13 cellular contexts compared by ENCODE assay signal in the genomic region with DNA sequence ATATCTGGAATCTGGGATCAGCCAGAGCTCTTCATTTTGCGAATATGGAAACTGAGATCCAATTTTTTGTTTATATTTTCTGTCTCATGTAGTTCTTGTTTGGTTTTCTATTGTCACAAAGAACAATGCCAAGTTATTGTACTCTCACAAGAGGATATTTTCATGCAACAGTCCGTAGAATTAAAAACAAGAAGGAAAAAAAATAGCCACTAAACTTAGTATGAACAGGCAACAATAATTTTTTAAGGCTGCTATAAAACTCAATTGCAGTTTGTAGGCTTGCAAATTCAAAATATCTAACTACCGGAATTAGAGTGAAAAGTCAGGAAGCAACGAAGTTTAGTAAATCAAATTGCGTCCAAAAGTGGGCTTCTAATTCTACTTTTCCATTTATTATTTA. TPM values are rescaled to one million over a fixed set of nuclear protein-coding genes. Genes with fewer than 3 reads are reported as not detected.
DNase-seq lines count a peak whose midpoint lies in the region; ATAC-seq and TF ChIP-seq lines count a peak whose summit lies in the region.
"Had no signal": no experiment of that assay in that cellular context is flagged by ENCODE, and none has a peak within 500 bp of the region (broad histone marks: within the 10 kb centered on the region; RNA-seq: fewer than 3 reads in every experiment).

No MANE protein-coding gene starts in this region.

- H3K9me3 Mint-ChIP-seq in HFFc6, result peaks cover 14% of the 10 kb centered on the region
- H3K9me3 Mint-ChIP-seq: activated CD4-positive, alpha-beta T cell treated with anti-CD3 and anti-CD28 coated beads, Interleukin-2, amount 10 ng/mL, durations not matched to agents 24 days and 14 days; activated T-cell treated with anti-CD3 and anti-CD28 coated beads, Interleukin-2, amount 50 U/mL, for 4 hours had no signal

- H3K4me3 Mint-ChIP-seq in HFFc6, result peak overlapping the region; percentile 90

- TF ChIP-seq CTCF in HFFc6 (IDR thresholded peaks at IDR 0.05) (no peak), fibroblast of the aortic adventitia (IDR thresholded peaks at IDR 0.05; ENCODE audit: insufficient read depth, low read length) (no peak)

- peak overlapping the region; percentile 87 for H3K4me3 ChIP-seq in adipocyte (ENCODE audit: low read length)
- peak overlapping the region; percentile 75 for H3K4me3 ChIP-seq in fibroblast of the aortic adventitia (ENCODE audit: low read depth, low read length)
- peak overlapping the region; percentile 63 for H3K4me3 ChIP-seq in skeletal muscle cell (ENCODE audit: low read depth, low read length)

- no peak for DNase-seq in HFFc6
- peak; percentile 18 for DNase-seq in adipocyte (ENCODE audit: low read depth)
- DNase-seq in fibroblast of the aortic adventitia (ENCODE audit: low read depth), result no peak
- no peak for DNase-seq in skeletal muscle cell (ENCODE audit: low read depth)
- no peak for DNase-seq in COLO829 (ENCODE audit: low spot score)
- DNase-seq in DMS114 treated with DMSO at 0.1 percent for 48 hours (lab: John Stamatoyannopoulos, UW; ENCODE audit: unreplicated experiment), result no peak
- DNase-seq: activated CD4-positive, alpha-beta T cell treated with anti-CD3 and anti-CD28 coated beads, Interleukin-2, amount 10 ng/mL, durations not matched to agents 24 days and 14 days; activated T-cell treated with anti-CD3 and anti-CD28 coated beads, Interleukin-2, amount 50 U/mL, for 4 hours; NCI-H2029; T-helper 1 cell had no signal

- peaks cover 10% of the 10 kb centered on the region for H3K36me3 Mint-ChIP-seq in HFFc6 (ENCODE audit: low read depth)

- peak overlapping the region; percentile 88 for H3K9ac ChIP-seq in adipocyte (ENCODE audit: low read length)

- no peaks in the 10 kb centered on the region for H3K36me3 ChIP-seq in adipocyte (ENCODE audit: control insufficient read depth, insufficient read depth, low read length, severe bottlenecking)
- H3K36me3 ChIP-seq: ascending aorta had no signal

- no peaks in the 10 kb centered on the region; the same call in 1 of the 2 replicates for H3K27me3 Mint-ChIP-seq in HFFc6 (ENCODE audit: insufficient read depth)

- H3K27me3 ChIP-seq in adipocyte (replicated peaks; ENCODE audit: control insufficient read depth, insufficient read depth, low read length), result no peaks in the 10 kb centered on the region

- no peak for ATAC-seq in HG02852 (IDR thresholded peaks at IDR 0.05; ENCODE audit: unreplicated experiment)
- no peak for ATAC-seq in HG03280 (IDR thresholded peaks at IDR 0.05; ENCODE audit: unreplicated experiment)

- peaks cover 49% of the 10 kb centered on the region for H3K4me1 Mint-ChIP-seq in HFFc6 (ENCODE audit: low read depth)

- peak overlapping the region; percentile 98 for H3K27ac Mint-ChIP-seq in HFFc6
- H3K27ac Mint-ChIP-seq: activated CD4-positive, alpha-beta T cell treated with anti-CD3 and anti-CD28 coated beads, Interleukin-2, amount 10 ng/mL, durations not matched to agents 24 days and 14 days had no signal

- peaks cover 5% of the 10 kb centered on the region for H3K9me3 ChIP-seq in adipocyte (ENCODE audit: control insufficient read depth, low read length)
- H3K9me3 ChIP-seq: ascending aorta had no signal

- peaks cover 12% of the 10 kb centered on the region for H3K4me1 ChIP-seq in adipocyte (ENCODE audit: control insufficient read depth, insufficient read depth, low read length)

RNA-seq across cellular contexts. Expression of a gene that starts 1.2 kb away (rescaled TPM):
- 10 to 100 TPM; 15.4 to 24.1 (median 21.2) TPM for total RNA-seq in HFFc6 (2021; fragmentation: NEBNext Ultra II Directional; extraction: Animal tissue kit (Norgen Biotek cat#: 25700))
- total RNA-seq in fibroblast of the aortic adventitia (ENCODE audit: low replicate concordance), result 7.5 and 33.7 TPM in 2 replicates
- total RNA-seq: activated CD4-positive, alpha-beta T cell treated with anti-CD3 and anti-CD28 coated beads, Interleukin-2, amount 10 ng/mL, durations not matched to agents 24 days and 14 days; activated T-cell treated with anti-CD3 and anti-CD28 coated beads, Interleukin-2, amount 50 U/mL, for 4 hours; ascending aorta had no signal
